ENCODE assay signal across 29 cellular contexts in genomic region chr19:6010107-6010506, GRCh38.
"Had no signal": no experiment of that assay in that cellular context is flagged by ENCODE, and none has a peak within 500 bp of the region (broad histone marks: within the 10 kb centered on the region; RNA-seq: fewer than 3 reads in every experiment).

No MANE protein-coding gene starts in this region.

- H3K27me3 ChIP-seq: brain microvascular endothelial cell had no signal

- FAIRE-seq: RCC 7860, TTC549 had no signal

- H3K27ac ChIP-seq: brain microvascular endothelial cell, VCaP had no signal

- H3K36me3 ChIP-seq: brain microvascular endothelial cell had no signal

- ATAC-seq: activated naive CD4-positive, alpha-beta T cell treated with anti-CD3 and anti-CD28 coated beads, Interleukin-2, amount 50 U/mL, for 72 hours; activated naive CD8-positive, alpha-beta T cell treated with anti-CD3 and anti-CD28 coated beads, Interleukin-2, amount 50 U/mL, for 24 hours; activated T-cell treated with anti-CD3 and anti-CD28 coated beads, Interleukin-2, amount 50 U/mL, for 4 hours; PC-3 had no signal

- DNase-seq: activated CD4-positive, alpha-beta memory T cell treated with anti-CD3 and anti-CD28 coated beads for 36 hours; activated CD4-positive, alpha-beta T cell treated with anti-CD3 and anti-CD28 coated beads, Interleukin-2, amount 10 ng/mL, durations not matched to agents 7 days and 5 days; activated CD4-positive, CD25-positive, alpha-beta regulatory T cell; activated CD8-positive, alpha-beta memory T cell treated with anti-CD3 and anti-CD28 coated beads for 24 hours; activated effector memory CD4-positive, alpha-beta T cell treated with anti-CD3 and anti-CD28 coated beads, Interleukin-2, amount 50 U/mL, for 16 hours; activated naive CD4-positive, alpha-beta T cell treated with Interleukin-2 at 50 U/mL for 16 hours; activated naive CD8-positive, alpha-beta T cell treated with anti-CD3 and anti-CD28 coated beads, Interleukin-2, amount 50 U/mL, for 24 hours; activated T-cell treated with anti-CD3 and anti-CD28 coated beads, Interleukin-2, amount 50 U/mL, for 4 hours; amygdala; brain microvascular endothelial cell; cerebellar nuclear complex; KG1; NCI-H1092; NCI-H1417 treated with DMSO at 0.1 percent for 48 hours; NCI-H1694; NCI-H2029; NCI-H2107; NCI-H2171 treated with DMSO at 0.1 percent for 48 hours; NCI-H345; NCI-H510A treated with DMSO at 0.1 percent for 48 hours; NCI-H69; PC-3; SIG-M5; T-helper 2 cell; T1000 had no signal
